In genomic region chr3:73542127-73542526, GRCh38 we compare ENCODE assay signal across 19 cellular contexts.
DNase-seq lines count a peak whose midpoint lies in the region; ATAC-seq and TF ChIP-seq lines count a peak whose summit lies in the region.
"Had no signal": no experiment of that assay in that cellular context is flagged by ENCODE, and none has a peak within 500 bp of the region (broad histone marks: within the 10 kb centered on the region; RNA-seq: fewer than 3 reads in every experiment).

No MANE protein-coding gene starts in this region.

- H3K4me3 Mint-ChIP-seq in H9 = no peak overlapping the region
- H3K4me3 Mint-ChIP-seq in WTC11 = no peak overlapping the region
- H3K4me3 Mint-ChIP-seq: CD14-positive monocyte had no signal

- H3K9me3 Mint-ChIP-seq in H9 (no peaks in the 10 kb centered on the region), WTC11 (no peaks in the 10 kb centered on the region)

- H3K23ac ChIP-seq in H9 (ENCODE audit: insufficient read length, low read depth, low read length) = no peak overlapping the region

- POLR2A ChIA-PET in WTC11 (lab: Charles Lee) = no interaction called here

- TF ChIP-seq POLR2A in esophagus squamous epithelium (IDR thresholded peaks at IDR 0.05) = no peak

- H3K27me3 Mint-ChIP-seq in H9 (ENCODE audit: low read depth) (no peaks in the 10 kb centered on the region), WTC11 (ENCODE audit: low read depth) (no peaks in the 10 kb centered on the region)

- H4K8ac ChIP-seq in H9 (replicated peaks; ENCODE audit: insufficient read length, low read depth, low read length) = no peak overlapping the region

- no peak overlapping the region for H2BK5ac ChIP-seq in H9 (ENCODE audit: insufficient read length, low read length)

- no peak for TF ChIP-seq CTCF in H9 (conservative IDR thresholded peaks at IDR 0.05)
- TF ChIP-seq CTCF in WTC11 (IDR thresholded peaks at IDR 0.05) = no peak
- TF ChIP-seq CTCF in mucosa of descending colon (IDR thresholded peaks at IDR 0.05) = no peak
- TF ChIP-seq CTCF in foreskin fibroblast (IDR thresholded peaks at IDR 0.05; ENCODE audit: low read depth, low read length) = no peak
- no peak for TF ChIP-seq CTCF in esophagus squamous epithelium (IDR thresholded peaks at IDR 0.05)

- no peak overlapping the region for H2BK20ac ChIP-seq in H9 (ENCODE audit: low read depth, low read length, poor library complexity, severe bottlenecking)

- no peak overlapping the region for H2BK120ac ChIP-seq in H9 (ENCODE audit: low read depth, low read length, poor library complexity, severe bottlenecking)

- no peak overlapping the region for H3K56ac ChIP-seq in H9 (ENCODE audit: insufficient read length, low read depth, low read length)

- H2BK12ac ChIP-seq in H9 (ENCODE audit: insufficient read length, low read depth, low read length) = no peak overlapping the region

- H2AK5ac ChIP-seq in H9 (ENCODE audit: insufficient read length, low read length) = no peak overlapping the region

- ATAC-seq in WTC11 (peak; percentile 60; the same call in 1 of the 2 replicates), mucosa of descending colon (peak; percentile 96), GM21737 (IDR thresholded peaks at IDR 0.05; ENCODE audit: unreplicated experiment) (no peak)

- CTCF ChIA-PET in WTC11 (lab: Charles Lee) = no interaction called here

- WGBS in H9 (ENCODE audit: extremely low coverage, insufficient read length, low lambda C conversion rate) = no CpG with 5 or more reads among the region's 3 CpGs
- 11 to 18% methylated on average over 3 of the region's 3 CpGs for WGBS in esophagus squamous epithelium, 2 donors

- no peaks in the 10 kb centered on the region for H3K79me1 ChIP-seq in H9 (ENCODE audit: insufficient read depth, low read depth, low read length, poor library complexity, severe bottlenecking)

- H4K5ac ChIP-seq in H9 (ENCODE audit: insufficient read length, low read depth, low read length) = no peak overlapping the region

- H3T11ph ChIP-seq in H9 (ENCODE audit: low read length) = no peak overlapping the region

- no peaks in the 10 kb centered on the region for H3K23me2 ChIP-seq in H9 (ENCODE audit: insufficient read length, low read depth, low read length, poor library complexity, severe bottlenecking)

- H3K9ac ChIP-seq in H9 (ENCODE audit: extremely low read depth, insufficient read length, low read length) = no peak overlapping the region

- no peak overlapping the region for H2BK15ac ChIP-seq in H9 (ENCODE audit: low read depth, low read length)

- H3K27ac Mint-ChIP-seq in H9 (no peak overlapping the region; a peak in 1 of 7 replicates), WTC11 (no peak overlapping the region; the same call in 1 of the 2 replicates)
- H3K27ac Mint-ChIP-seq: CD14-positive monocyte had no signal

- H2AFZ ChIP-seq in H9 (ENCODE audit: low read length) = no peak overlapping the region

- H3K4me1 Mint-ChIP-seq in H9 (peaks cover 6 to 8% of the 10 kb centered on the region in 2 experiments; a peak in 2 of 4 replicates), WTC11 (peaks cover 10% of the 10 kb centered on the region)
- H3K4me1 Mint-ChIP-seq: CD14-positive monocyte had no signal

- no peak overlapping the region for H3K4ac ChIP-seq in H9 (ENCODE audit: low read depth, low read length)

- H3K27me3 ChIP-seq in H9 (ENCODE audit: insufficient read depth, low read length) = no peaks in the 10 kb centered on the region
- no peaks in the 10 kb centered on the region for H3K27me3 ChIP-seq in esophagus squamous epithelium
- H3K27me3 ChIP-seq: ascending aorta, tibial nerve had no signal

- peak; percentile 38 for DNase-seq in H9
- peak; percentile 32 for DNase-seq in NCI-H146 treated with DMSO at 0.1 percent for 48 hours (lab: John Stamatoyannopoulos, UW; ENCODE audit: unreplicated experiment)
- peak; percentile 53 for DNase-seq in WTC11 (ENCODE audit: low spot score)
- DNase-seq in mucosa of descending colon = peak in 1 of 3 donors; percentile 55
- no peak for DNase-seq in A172 (ENCODE audit: low spot score)
- DNase-seq in foreskin fibroblast = no peak
- no peak for DNase-seq in esophagus squamous epithelium (lab: John Stamatoyannopoulos, UW)
- DNase-seq: activated CD8-positive, alpha-beta memory T cell treated with anti-CD3 and anti-CD28 coated beads for 24 hours; activated effector memory CD4-positive, alpha-beta T cell treated with anti-CD3 and anti-CD28 coated beads, Interleukin-2, amount 50 U/mL, for 16 hours; cortex of kidney; erythroblast; head of caudate nucleus; occipital lobe; SW 1271 had no signal

- intact Hi-C loops in mucosa of descending colon (cut with DNase I, micrococcal nuclease) = no loop called here
- intact Hi-C loops in esophagus squamous epithelium (cut with DNase I) = no loop called here

- H3K79me2 ChIP-seq in H9 (ENCODE audit: insufficient read depth, low read length) = no peaks in the 10 kb centered on the region

- no peak overlapping the region for H3K27ac ChIP-seq in H9 (ENCODE audit: insufficient read length, low read depth, low read length)
- H3K27ac ChIP-seq in esophagus squamous epithelium = peak overlapping the region in 1 of 4 donors; percentile 5
- H3K27ac ChIP-seq: skin epidermis, tibial nerve had no signal

- no peak overlapping the region for H3K14ac ChIP-seq in H9 (ENCODE audit: insufficient read depth, low read length)

- H3K4me3 ChIP-seq in mucosa of descending colon (no peak overlapping the region), foreskin fibroblast (ENCODE audit: low read depth in 1 of 2, low read length in 2 of 2) (no peak overlapping the region), esophagus squamous epithelium (no peak overlapping the region)
- H3K4me3 ChIP-seq: ascending aorta, skin epidermis, tibial nerve had no signal

- H3K36me3 ChIP-seq in mucosa of descending colon (ENCODE audit: low read depth) = no peaks in the 10 kb centered on the region
- no peaks in the 10 kb centered on the region for H3K36me3 ChIP-seq in esophagus squamous epithelium
- H3K36me3 ChIP-seq: ascending aorta, tibial nerve had no signal

- no peaks in the 10 kb centered on the region for H4K20me1 ChIP-seq in H9 (ENCODE audit: control insufficient read depth, insufficient read depth, insufficient read length)

- no peak overlapping the region for H3K18ac ChIP-seq in H9 (ENCODE audit: insufficient read length, low read depth, low read length)

- no peak overlapping the region for H3K4me2 ChIP-seq in H9 (ENCODE audit: insufficient read depth, insufficient read length, low read length)

- H3K9me3 ChIP-seq in H9 (ENCODE audit: control insufficient read depth, low read depth, low read length) (no peaks in the 10 kb centered on the region), mucosa of descending colon (no peaks in the 10 kb centered on the region), esophagus squamous epithelium (no peaks in the 10 kb centered on the region)
- H3K9me3 ChIP-seq: ascending aorta, tibial nerve had no signal

- H3K4me1 ChIP-seq in H9 (ENCODE audit: insufficient read depth, low read length) (0 out of 2 replicates have a peak, but pooled peaks cover 2% of the 10 kb centered on the region), mucosa of descending colon (ENCODE audit: low read depth) (peaks cover 7% of the 10 kb centered on the region), esophagus squamous epithelium (peaks cover 9 to 35% (median 20%) of the 10 kb centered on the region in 3 donors)

- H3K36me3 Mint-ChIP-seq in H9 (ENCODE audit: insufficient read depth in 1 of 3, low read depth in 3 of 3) (no peaks in the 10 kb centered on the region), WTC11 (no peaks in the 10 kb centered on the region)
- H3K36me3 Mint-ChIP-seq: CD14-positive monocyte had no signal

- no peak overlapping the region for H4K91ac ChIP-seq in H9 (ENCODE audit: insufficient read length, low read depth, low read length)

TF ChIP-seq in WTC11, 78 proteins besides CTCF, POLR2A, EP300 and RAD21 (continues in another document):
- no peak for TF ChIP-seq ZNF396 (CRISPR knock-in tag; IDR thresholded peaks at IDR 0.05; ENCODE audit: borderline replicate concordance)
- no peak for TF ChIP-seq FOXK1 (CRISPR knock-in tag; IDR thresholded peaks at IDR 0.05)
- TF ChIP-seq, protein P1, sequence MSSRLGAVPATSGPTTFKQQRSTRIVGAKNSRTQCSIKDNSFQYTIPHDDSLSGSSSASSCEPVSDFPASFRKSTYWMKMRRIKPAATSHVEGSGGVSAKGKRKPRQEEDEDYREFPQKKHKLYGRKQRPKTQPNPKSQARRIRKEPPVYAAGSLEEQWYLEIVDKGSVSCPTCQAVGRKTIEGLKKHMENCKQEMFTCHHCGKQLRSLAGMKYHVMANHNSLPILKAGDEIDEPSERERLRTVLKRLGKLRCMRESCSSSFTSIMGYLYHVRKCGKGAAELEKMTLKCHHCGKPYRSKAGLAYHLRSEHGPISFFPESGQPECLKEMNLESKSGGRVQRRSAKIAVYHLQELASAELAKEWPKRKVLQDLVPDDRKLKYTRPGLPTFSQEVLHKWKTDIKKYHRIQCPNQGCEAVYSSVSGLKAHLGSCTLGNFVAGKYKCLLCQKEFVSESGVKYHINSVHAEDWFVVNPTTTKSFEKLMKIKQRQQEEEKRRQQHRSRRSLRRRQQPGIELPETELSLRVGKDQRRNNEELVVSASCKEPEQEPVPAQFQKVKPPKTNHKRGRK (CRISPR knock-in tag; IDR thresholded peaks at IDR 0.05; ENCODE audit: borderline replicate concordance) = no peak
- no peak for TF ChIP-seq NFE2L1 (CRISPR knock-in tag; IDR thresholded peaks at IDR 0.05)
- no peak for TF ChIP-seq OVOL2 (CRISPR knock-in tag; IDR thresholded peaks at IDR 0.05; ENCODE audit: borderline replicate concordance)

Comparison
In these comparisons a context has a peak if more than half of its experiments do, and no peak if none do; other contexts are left out.
1. DNase-seq: peak in H9 (single experiment), NCI-H146 treated with DMSO at 0.1 percent for 48 hours (single experiment) and WTC11 (single experiment); none in A172 (single experiment), foreskin fibroblast (0 of 2) and esophagus squamous epithelium (single experiment).